Comparison of ENCODE assay signal across 15 cellular contexts in genomic region chr6:107637316-107637715, GRCh38.
A peak's percentile ranks its signal among the peaks of the same experiment; 100 is the strongest.
DNase-seq lines count a peak whose midpoint lies in the region; ATAC-seq, FAIRE-seq and TF ChIP-seq lines count a peak whose summit lies in the region.
"Had no signal": no experiment of that assay in that cellular context is flagged by ENCODE, and none has a peak within 500 bp of the region (broad histone marks: within the 10 kb centered on the region; RNA-seq: fewer than 3 reads in every experiment).

No MANE protein-coding gene starts in this region.

- H3K9me3 ChIP-seq in OCI-LY1 (ENCODE audit: low read length): no peaks in the 10 kb centered on the region
- no peaks in the 10 kb centered on the region for H3K9me3 ChIP-seq in K562 (replicated peaks; ENCODE audit: control insufficient read depth, insufficient read depth, low read depth, low read length)
- no peaks in the 10 kb centered on the region for H3K9me3 ChIP-seq in psoas muscle
- H3K9me3 ChIP-seq: HAP-1 had no signal

- intact Hi-C loops in K562 (cut with micrococcal nuclease) (loop anchor here (10.0 kb wide), 1 partner anchor 503 kb away; no protein-coding TSS in a partner anchor), psoas muscle (cut with DNase I) (no loop called here)

- TF ChIP-seq RAD21 in K562 (CRISPR knock-in tag; conservative IDR thresholded peaks at IDR 0.05 in 1 of 2, IDR thresholded peaks at IDR 0.05 in 1 of 2): no peak

- TF ChIP-seq CTCF in OCI-LY1 (IDR thresholded peaks at IDR 0.05; ENCODE audit: low read length) (no peak), K562 (IDR thresholded peaks at IDR 0.05 in 2 of 3, conservative IDR thresholded peaks at IDR 0.05 in 1 of 3; ENCODE audit: insufficient read depth in 2 of 3, low read depth in 1 of 3, low read length in 3 of 3) (no peak), psoas muscle (IDR thresholded peaks at IDR 0.05) (no peak), brain microvascular endothelial cell (IDR thresholded peaks at IDR 0.05; ENCODE audit: low read depth, low read length, missing control alignments) (no peak)

- H2AFZ ChIP-seq in OCI-LY1 (ENCODE audit: low read length) (no peak overlapping the region), K562 (ENCODE audit: low read depth, low read length) (no peak overlapping the region)

- H3K36me3 ChIP-seq in OCI-LY1 (ENCODE audit: insufficient read depth, low read length): peaks cover 47% of the 10 kb centered on the region
- no peaks in the 10 kb centered on the region for H3K36me3 ChIP-seq in K562 (ENCODE audit: control insufficient read depth, insufficient read depth, low read length)
- H3K36me3 ChIP-seq in psoas muscle (ENCODE audit: insufficient read depth in 1 of 2, low read depth in 1 of 2): peaks cover 0 to 15% of the 10 kb centered on the region in 2 donors
- H3K36me3 ChIP-seq in brain microvascular endothelial cell (replicated peaks): no peaks in the 10 kb centered on the region
- no peaks in the 10 kb centered on the region for H3K36me3 ChIP-seq in H7 (replicated peaks; ENCODE audit: control insufficient read depth, insufficient read depth, low read length)
- H3K36me3 ChIP-seq: BLaER1 had no signal

- no peak overlapping the region for H3K4me3 ChIP-seq in OCI-LY1 (ENCODE audit: low read depth, low read length, poor library complexity, severe bottlenecking)
- no peak overlapping the region for H3K4me3 ChIP-seq in K562
- H3K4me3 ChIP-seq in psoas muscle: no peak overlapping the region
- no peak overlapping the region for H3K4me3 ChIP-seq in brain microvascular endothelial cell (ENCODE audit: low read depth, low read length)
- no peak overlapping the region for H3K4me3 ChIP-seq in H7 (ENCODE audit: insufficient read depth, low read depth, low read length)
- H3K4me3 ChIP-seq: BLaER1, HAP-1 had no signal

- POLR2A ChIA-PET in K562 (lab: Yijun Ruan, JAX): interaction anchor here (1.1 kb wide), 1 partner anchor 11 kb away, joined by 3 read pairs; no protein-coding TSS in a partner anchor

- TF ChIP-seq EP300 in K562 (IDR thresholded peaks at IDR 0.05; ENCODE audit: low read length): no peak

- no peak for ATAC-seq in K562
- peak in 3 of 4 donors; percentile 32 to 54 (median 51) for ATAC-seq in psoas muscle

- H3K9me2 ChIP-seq in OCI-LY1 (ENCODE audit: low read depth, low read length): no peaks in the 10 kb centered on the region

- peak overlapping the region; percentile 48 for H3K27ac ChIP-seq in OCI-LY1 (ENCODE audit: low read depth, low read length, poor library complexity, severe bottlenecking)
- no peak overlapping the region for H3K27ac ChIP-seq in K562 (ENCODE audit: extremely low read depth, low read depth, low read length)
- peak overlapping the region; percentile 34 for H3K27ac ChIP-seq in psoas muscle
- no peak overlapping the region for H3K27ac ChIP-seq in brain microvascular endothelial cell
- H3K27ac ChIP-seq: BLaER1 had no signal

- H3K4me2 ChIP-seq in OCI-LY1 (ENCODE audit: low read length) (no peak overlapping the region), K562 (ENCODE audit: insufficient read depth, low read length) (no peak overlapping the region)
- H3K4me2 ChIP-seq: BLaER1 had no signal

- TF ChIP-seq POLR2A in K562 (conservative IDR thresholded peaks at IDR 0.05): no peak

- H3K27me3 ChIP-seq in OCI-LY1 (ENCODE audit: insufficient read depth, low read length): no peaks in the 10 kb centered on the region
- peaks cover 7 to 37% of the 10 kb centered on the region in 2 experiments for H3K27me3 ChIP-seq in K562 (ENCODE audit: control insufficient read depth in 2 of 2, insufficient read depth in 2 of 2, low read length in 2 of 2)
- no peaks in the 10 kb centered on the region for H3K27me3 ChIP-seq in psoas muscle (ENCODE audit: insufficient read depth in 3 of 3, low read length in 2 of 3)
- H3K27me3 ChIP-seq in brain microvascular endothelial cell (replicated peaks): peaks cover 3% of the 10 kb centered on the region
- H3K27me3 ChIP-seq in H7 (ENCODE audit: control insufficient read depth, insufficient read depth, low read length): peaks cover 3% of the 10 kb centered on the region; the same call in 1 of the 2 replicates
- H3K27me3 ChIP-seq: BLaER1 had no signal

- FAIRE-seq in K562 (lab: Jason Lieb, UNC): peak; percentile 6
- FAIRE-seq: A204.1 had no signal

- BruUV-seq in K562 (replicated peaks; lab: Mats Ljungman, UMichigan): no TSS peak

- H4K20me1 ChIP-seq in OCI-LY1 (ENCODE audit: insufficient read depth, low read length): no peaks in the 10 kb centered on the region
- H4K20me1 ChIP-seq in K562 (replicated peaks; ENCODE audit: control insufficient read depth, insufficient read depth, low read length): no peaks in the 10 kb centered on the region
- H4K20me1 ChIP-seq: BLaER1 had no signal

- no peaks in the 10 kb centered on the region for H3F3A ChIP-seq in OCI-LY1 (ENCODE audit: insufficient read depth, low read length)

- CTCF ChIA-PET in K562 (lab: Yijun Ruan, JAX; ENCODE audit: low intra/inter-chr PET ratio): no interaction called here

- in situ Hi-C loops in K562 (cut with MboI): no loop called here
- in situ Hi-C loops in brain microvascular endothelial cell (cut with HindIII; ENCODE audit: low pct_ligation_motif_present, low sequenced_read_pairs): no loop called here

- WGBS in K562 (ENCODE audit: insufficient coverage, low coverage, missing lambda C conversion rate): 0% methylated on average over 4 of the region's 4 CpGs
- WGBS in psoas muscle, 3 donors: 48 to 69% (median 52%) methylated on average over 4 of the region's 4 CpGs

- peaks cover 56% of the 10 kb centered on the region for H3K4me1 ChIP-seq in OCI-LY1 (ENCODE audit: insufficient read depth, low read length, severe bottlenecking)
- peaks cover 0 to 6% of the 10 kb centered on the region in 2 experiments; a peak in 1 of 5 replicates for H3K4me1 ChIP-seq in K562 (replicated peaks in 1 of 2; ENCODE audit: control insufficient read depth in 2 of 2, insufficient read depth in 2 of 2, low read length in 2 of 2)
- H3K4me1 ChIP-seq in psoas muscle: peaks cover 21% of the 10 kb centered on the region
- H3K4me1 ChIP-seq: HAP-1 had no signal

- H3K9ac ChIP-seq in OCI-LY1 (ENCODE audit: low read length) (no peak overlapping the region), K562 (ENCODE audit: insufficient read depth in 1 of 2, low read depth in 2 of 2, low read length in 2 of 2) (no peak overlapping the region)
- H3K9ac ChIP-seq: BLaER1 had no signal

- DNase-seq in K562 (ENCODE audit: extremely low read depth in 1 of 4, low spot score in 3 of 4) (no peak), psoas muscle (no peak), brain microvascular endothelial cell (no peak), H7 (no peak), NCI-H2171 treated with DMSO at 0.1 percent for 48 hours (lab: John Stamatoyannopoulos, UW) (no peak)
- DNase-seq: ACHN; CD4-positive, alpha-beta memory T cell; DMS153; DMS79; GDM1; GOT3 had no signal

- no peaks in the 10 kb centered on the region for H3K79me2 ChIP-seq in OCI-LY1 (ENCODE audit: insufficient read depth, low read length)
- H3K79me2 ChIP-seq in K562 (ENCODE audit: control insufficient read depth, insufficient read depth, low read length): no peaks in the 10 kb centered on the region

- H3K9me1 ChIP-seq in K562 (ENCODE audit: control insufficient read depth, insufficient read depth, low read length): no peaks in the 10 kb centered on the region

TF ChIP-seq in K562, 482 proteins besides CTCF, POLR2A, EP300 and RAD21:
- TF ChIP-seq U2AF2 (optimal IDR thresholded peaks at IDR 0.05; ENCODE audit: low read depth, low read length): no peak
- no peak for TF ChIP-seq KAT8 (IDR thresholded peaks at IDR 0.05; ENCODE audit: low read depth)

Comparison
In these comparisons a context has a peak if more than half of its experiments do, and no peak if none do; other contexts are left out.
1. H3K27ac ChIP-seq: peak in OCI-LY1 (single experiment) and psoas muscle (single experiment); none in K562 (single experiment) and brain microvascular endothelial cell (single experiment).